In genomic region chr7:24908166-24908565, GRCh38 we compare ENCODE assay signal across 21 cellular contexts.
DNase-seq lines count a peak whose midpoint lies in the region; ATAC-seq and TF ChIP-seq lines count a peak whose summit lies in the region.
"Had no signal": no experiment of that assay in that cellular context is flagged by ENCODE, and none has a peak within 500 bp of the region (broad histone marks: within the 10 kb centered on the region; RNA-seq: fewer than 3 reads in every experiment).

No MANE protein-coding gene starts in this region.

- DNase-seq in GM06990 (ENCODE audit: extremely low read depth, insufficient read length) (no peak), brain microvascular endothelial cell (no peak), osteoblast (ENCODE audit: insufficient read length, low spot score, missing footprints) (no peak), middle frontal gyrus (ENCODE audit: extremely low spot score, low spot score) (no peak), psoas muscle (no peak)
- DNase-seq in stimulated activated naive CD4-positive, alpha-beta T cell treated with Interleukin-2 at 50 U/mL for 16 hours (lab: John Stamatoyannopoulos, UW) = no peak
- DNase-seq: activated effector memory CD4-positive, alpha-beta T cell treated with Interleukin-2 at 50 U/mL for 16 hours; activated naive CD8-positive, alpha-beta T cell treated with anti-CD3 and anti-CD28 coated beads for 36 hours; aorta; DND-41; glutamatergic neuron; NCI-H1092; NCI-H1930; NCI-H69 had no signal

- ATAC-seq in psoas muscle = no peak
- ATAC-seq in GM19351 (IDR thresholded peaks at IDR 0.05; ENCODE audit: unreplicated experiment) = no peak

- H3K4me2 ChIP-seq in OCI-LY1 (ENCODE audit: low read length) (peak overlapping the region; percentile 21; the same call in 1 of the 2 replicates), osteoblast (ENCODE audit: insufficient read depth, low read length) (peak overlapping the region; percentile 57)

- H3K4me3 ChIP-seq in GM06990 (replicated peaks; ENCODE audit: low read depth, low read length) = peak overlapping the region; percentile 34
- no peak overlapping the region for H3K4me3 ChIP-seq in OCI-LY1 (ENCODE audit: low read depth, low read length, poor library complexity, severe bottlenecking)
- H3K4me3 ChIP-seq in brain microvascular endothelial cell (ENCODE audit: low read depth, low read length) = no peak overlapping the region
- H3K4me3 ChIP-seq in osteoblast (ENCODE audit: insufficient read depth, low read length) = no peak overlapping the region
- H3K4me3 ChIP-seq in psoas muscle = no peak overlapping the region
- H3K4me3 ChIP-seq: lung, right atrium auricular region had no signal

- H3K9ac ChIP-seq in OCI-LY1 (ENCODE audit: low read length) = no peak overlapping the region; the same call in 1 of the 2 replicates
- H3K9ac ChIP-seq: parathyroid adenoma had no signal

- H3F3A ChIP-seq in OCI-LY1 (ENCODE audit: insufficient read depth, low read length) = no peaks in the 10 kb centered on the region

- H3K9me2 ChIP-seq in OCI-LY1 (ENCODE audit: low read depth, low read length) = no peaks in the 10 kb centered on the region

- TF ChIP-seq CTCF in GM06990 (IDR thresholded peaks at IDR 0.05; ENCODE audit: insufficient read depth, low read length, poor library complexity, severe bottlenecking) (no peak), OCI-LY1 (IDR thresholded peaks at IDR 0.05; ENCODE audit: low read length) (no peak), brain microvascular endothelial cell (IDR thresholded peaks at IDR 0.05; ENCODE audit: low read depth, low read length, missing control alignments) (no peak), osteoblast (IDR thresholded peaks at IDR 0.05; ENCODE audit: extremely low read depth, low read depth, low read length) (no peak), psoas muscle (IDR thresholded peaks at IDR 0.05) (no peak)

- in situ Hi-C loops in brain microvascular endothelial cell (cut with HindIII; ENCODE audit: low pct_ligation_motif_present, low sequenced_read_pairs) = no loop called here

- no peak overlapping the region for H2AFZ ChIP-seq in OCI-LY1 (ENCODE audit: low read length)
- no peak overlapping the region for H2AFZ ChIP-seq in osteoblast (ENCODE audit: low read length)
- H2AFZ ChIP-seq: parathyroid adenoma had no signal

- 92 to 94% (median 93%) methylated on average over 3 of the region's 3 CpGs for WGBS in psoas muscle, 3 donors

- H3K36me3 ChIP-seq in GM06990 (ENCODE audit: control insufficient read depth, insufficient read depth, low read length) (no peaks in the 10 kb centered on the region), OCI-LY1 (ENCODE audit: insufficient read depth, low read length) (peaks cover 22% of the 10 kb centered on the region; the same call in 1 of the 2 replicates), brain microvascular endothelial cell (replicated peaks) (no peaks in the 10 kb centered on the region), osteoblast (ENCODE audit: insufficient read depth, low read length) (no peaks in the 10 kb centered on the region), psoas muscle (ENCODE audit: insufficient read depth in 1 of 2, low read depth in 1 of 2) (no peaks in the 10 kb centered on the region)
- H3K36me3 ChIP-seq: right atrium auricular region had no signal

- H4K20me1 ChIP-seq in OCI-LY1 (ENCODE audit: insufficient read depth, low read length) = no peaks in the 10 kb centered on the region
- H4K20me1 ChIP-seq in osteoblast (ENCODE audit: insufficient read depth, low read length) = peaks cover 4% of the 10 kb centered on the region

- H3K27me3 ChIP-seq in GM06990 (replicated peaks; ENCODE audit: control insufficient read depth, insufficient read depth, low read length) (no peaks in the 10 kb centered on the region), OCI-LY1 (ENCODE audit: insufficient read depth, low read length) (no peaks in the 10 kb centered on the region), brain microvascular endothelial cell (replicated peaks) (no peaks in the 10 kb centered on the region), osteoblast (ENCODE audit: insufficient read depth, low read length) (no peaks in the 10 kb centered on the region), psoas muscle (ENCODE audit: insufficient read depth in 3 of 3, low read length in 2 of 3) (no peaks in the 10 kb centered on the region)
- H3K27me3 ChIP-seq: right atrium auricular region had no signal

- H3K4me1 ChIP-seq in OCI-LY1 (ENCODE audit: insufficient read depth, low read length, severe bottlenecking) = peaks cover 74% of the 10 kb centered on the region
- peaks cover 45% of the 10 kb centered on the region for H3K4me1 ChIP-seq in osteoblast (ENCODE audit: insufficient read depth, low read length)
- H3K4me1 ChIP-seq in psoas muscle = peaks cover 22% of the 10 kb centered on the region

- no peaks in the 10 kb centered on the region for H3K9me3 ChIP-seq in OCI-LY1 (ENCODE audit: low read length)
- no peaks in the 10 kb centered on the region for H3K9me3 ChIP-seq in osteoblast (ENCODE audit: low read depth, low read length)
- H3K9me3 ChIP-seq in psoas muscle = no peaks in the 10 kb centered on the region
- H3K9me3 ChIP-seq: right atrium auricular region had no signal

- peaks cover 90% of the 10 kb centered on the region for H3K79me2 ChIP-seq in OCI-LY1 (ENCODE audit: insufficient read depth, low read length)
- peaks cover 90% of the 10 kb centered on the region for H3K79me2 ChIP-seq in osteoblast (ENCODE audit: insufficient read depth, low read length)

- intact Hi-C loops in psoas muscle (cut with DNase I) = loop anchor here in 1 of 2 donors (5.0 kb wide), 1 partner anchor 69 kb away; no protein-coding TSS in a partner anchor

- H3K27ac ChIP-seq in OCI-LY1 (ENCODE audit: low read depth, low read length, poor library complexity, severe bottlenecking) = peak overlapping the region; percentile 50
- peak overlapping the region; percentile 9 for H3K27ac ChIP-seq in brain microvascular endothelial cell
- peak overlapping the region; percentile 30 for H3K27ac ChIP-seq in osteoblast (ENCODE audit: low read depth, low read length)
- H3K27ac ChIP-seq in psoas muscle = no peak overlapping the region
- H3K27ac ChIP-seq: C4-2B, parathyroid adenoma, right atrium auricular region, VCaP had no signal
